Comparison of ENCODE assay signal across 10 cellular contexts in the genomic region with DNA sequence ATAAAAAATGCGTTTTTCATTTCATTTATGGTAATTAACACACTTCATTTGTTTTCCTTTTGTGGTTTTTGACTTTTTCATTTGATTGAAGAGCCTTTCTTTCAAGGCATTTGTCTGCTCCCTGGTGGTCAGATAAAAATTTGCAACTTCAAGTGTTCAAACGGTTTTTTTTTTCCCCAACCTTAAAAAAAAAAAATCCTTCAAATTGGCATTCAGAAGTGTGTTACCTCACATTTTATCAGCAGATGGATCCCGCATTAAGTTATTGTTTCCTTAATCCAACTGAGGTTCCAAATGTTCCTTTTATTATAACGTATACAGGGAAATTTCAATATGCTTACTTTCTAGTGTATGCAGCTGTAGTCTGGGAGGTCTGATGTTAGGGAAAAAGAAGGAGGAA. TPM values are rescaled to one million over a fixed set of nuclear protein-coding genes. Genes with fewer than 3 reads are reported as not detected.
DNase-seq lines count a peak whose midpoint lies in the region; ATAC-seq and TF ChIP-seq lines count a peak whose summit lies in the region.
"Had no signal": no experiment of that assay in that cellular context is flagged by ENCODE, and none has a peak within 500 bp of the region (broad histone marks: within the 10 kb centered on the region; RNA-seq: fewer than 3 reads in every experiment).

No MANE protein-coding gene starts in this region.

- no peak overlapping the region for H3K4me3 Mint-ChIP-seq in stimulated activated memory B cell treated with anti-CD40 and anti-IgM and Interleukin-4, amounts not matched to agents 10 μg/mL and 1 μg/mL and 100 μg/mL, for 72 hours
- H3K4me3 Mint-ChIP-seq: central memory CD8-positive, alpha-beta T cell; stimulated activated naive CD8-positive, alpha-beta T cell treated with anti-CD3 and anti-CD28 coated beads, Interleukin-15, Interleukin-2, amounts not matched to agents 100 ng/mL and 50 ng/mL, for 24 hours had no signal

- H3K4me3 ChIP-seq in heart right ventricle (no peak overlapping the region), WI38 (ENCODE audit: low read depth, low read length) (no peak overlapping the region)

- no peak for ATAC-seq in heart right ventricle
- ATAC-seq in left cardiac atrium, result no peak
- ATAC-seq in stimulated activated memory B cell treated with anti-CD40 and anti-IgM and Interleukin-4, amounts not matched to agents 10 μg/mL and 1 μg/mL and 100 μg/mL, for 72 hours, result no peak
- ATAC-seq in HG03442 (IDR thresholded peaks at IDR 0.05; ENCODE audit: unreplicated experiment), result no peak

- H3K9me3 Mint-ChIP-seq in stimulated activated memory B cell treated with anti-CD40 and anti-IgM and Interleukin-4, amounts not matched to agents 10 μg/mL and 1 μg/mL and 100 μg/mL, for 72 hours, result no peaks in the 10 kb centered on the region

- 6 to 9% methylated on average over 4 of the region's 4 CpGs for WGBS in heart right ventricle, 2 donors

- H3K36me3 ChIP-seq in heart right ventricle, result no peaks in the 10 kb centered on the region

- no peak overlapping the region for H3K27ac ChIP-seq in heart right ventricle

- H3K9me3 ChIP-seq in heart right ventricle, result no peaks in the 10 kb centered on the region

- no peaks in the 10 kb centered on the region for H3K27me3 ChIP-seq in heart right ventricle

- TF ChIP-seq CTCF in heart right ventricle (IDR thresholded peaks at IDR 0.05), result peak; percentile 16 to 67 (median 58)
- peak; percentile 36; the same call in 1 of the 2 replicates for TF ChIP-seq CTCF in WI38 (IDR thresholded peaks at IDR 0.05; ENCODE audit: low read depth, low read length)

- no peaks in the 10 kb centered on the region for H3K27me3 Mint-ChIP-seq in stimulated activated memory B cell treated with anti-CD40 and anti-IgM and Interleukin-4, amounts not matched to agents 10 μg/mL and 1 μg/mL and 100 μg/mL, for 72 hours
- H3K27me3 Mint-ChIP-seq: central memory CD8-positive, alpha-beta T cell; stimulated activated naive CD8-positive, alpha-beta T cell treated with anti-CD3 and anti-CD28 coated beads, Interleukin-15, Interleukin-2, amounts not matched to agents 100 ng/mL and 50 ng/mL, for 24 hours had no signal

- intact Hi-C loops in heart right ventricle (cut with DNase I) (loop anchor here (2.0 to 10.0 kb wide), 10 partner anchors 181 to 359 kb away; no protein-coding TSS in a partner anchor), left cardiac atrium (cut with DNase I) (loop anchor here (5.0 to 10.0 kb wide), 3 partner anchors 289 to 352 kb away; no protein-coding TSS in a partner anchor)

- DNase-seq in heart right ventricle (no peak), left cardiac atrium (no peak), NCI-H1048 (lab: John Stamatoyannopoulos, UW) (peak; percentile 13), kidney glomerular epithelial cell (lab: John Stamatoyannopoulos, UW) (peak; percentile 52), islet precursor cell (no peak)

- no peaks in the 10 kb centered on the region for H3K4me1 ChIP-seq in heart right ventricle

- no peaks in the 10 kb centered on the region for H3K4me1 Mint-ChIP-seq in stimulated activated memory B cell treated with anti-CD40 and anti-IgM and Interleukin-4, amounts not matched to agents 10 μg/mL and 1 μg/mL and 100 μg/mL, for 72 hours
- H3K4me1 Mint-ChIP-seq: central memory CD8-positive, alpha-beta T cell had no signal

- H3K36me3 Mint-ChIP-seq in stimulated activated memory B cell treated with anti-CD40 and anti-IgM and Interleukin-4, amounts not matched to agents 10 μg/mL and 1 μg/mL and 100 μg/mL, for 72 hours, result no peaks in the 10 kb centered on the region

- H3K27ac Mint-ChIP-seq in stimulated activated memory B cell treated with anti-CD40 and anti-IgM and Interleukin-4, amounts not matched to agents 10 μg/mL and 1 μg/mL and 100 μg/mL, for 72 hours, result no peak overlapping the region
- H3K27ac Mint-ChIP-seq: stimulated activated naive CD8-positive, alpha-beta T cell treated with anti-CD3 and anti-CD28 coated beads, Interleukin-15, Interleukin-2, amounts not matched to agents 100 ng/mL and 50 ng/mL, for 24 hours had no signal

RNA-seq across cellular contexts. Expression of a gene that starts 47.2 kb away (rescaled TPM):
- total RNA-seq in heart right ventricle (not detected), left cardiac atrium (not detected)
- polyA plus RNA-seq in heart right ventricle, result not detected

RNA-seq across cellular contexts. Expression of a gene that starts 56.4 kb away (rescaled TPM):
- total RNA-seq in heart right ventricle (under 1 TPM in 2 of 10 donors, not detected in 8; 0.23 to 0.45 TPM), left cardiac atrium (not detected)
- under 1 TPM in 1 of 2 donors, not detected in 1; 0.04 TPM for polyA plus RNA-seq in heart right ventricle

Comparison
In these comparisons a context has a peak if more than half of its experiments do, and no peak if none do; other contexts are left out.
1. DNase-seq: peak in NCI-H1048 (single experiment) and kidney glomerular epithelial cell (single experiment); none in heart right ventricle (0 of 2), left cardiac atrium (single experiment) and islet precursor cell (single experiment).